Comparison of ENCODE assay signal across 8 cellular contexts in the genomic region with DNA sequence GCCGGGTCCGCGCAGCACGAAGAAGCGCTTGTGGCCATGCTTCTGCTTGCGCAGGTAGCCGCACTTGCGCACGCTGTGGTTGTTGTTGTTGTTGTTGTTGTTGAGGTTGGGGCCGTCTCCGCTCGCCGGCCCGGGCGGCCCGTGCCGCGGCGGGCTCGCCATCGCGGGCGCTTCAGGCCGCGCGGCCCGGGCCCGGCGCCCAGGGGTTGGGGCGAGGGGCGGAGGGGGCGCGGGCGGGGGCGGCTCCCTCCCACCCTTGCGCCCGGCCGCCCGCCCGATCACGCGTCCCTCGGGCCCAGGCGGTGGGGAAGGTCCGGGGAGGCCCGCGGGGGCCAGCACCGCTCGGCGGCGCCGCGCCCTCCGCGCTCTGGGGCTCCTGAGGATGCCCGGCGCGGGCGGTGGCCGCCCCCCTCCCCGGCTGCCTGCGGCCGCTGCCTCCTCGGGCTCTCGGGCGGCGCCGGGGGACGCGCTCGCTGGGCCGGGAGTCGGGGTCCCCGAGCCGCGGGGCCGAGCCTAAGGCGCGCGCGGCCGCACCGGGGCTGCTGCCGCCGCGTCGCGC. TPM values are rescaled to one million over a fixed set of nuclear protein-coding genes. Genes with fewer than 3 reads are reported as not detected.
A peak's percentile ranks its signal among the peaks of the same experiment; 100 is the strongest.
DNase-seq lines count a peak whose midpoint lies in the region; ATAC-seq and TF ChIP-seq lines count a peak whose summit lies in the region.

No MANE protein-coding gene starts in this region.

- peaks cover 0 to 69% (median 6%) of the 10 kb centered on the region in 3 donors for H3K4me1 ChIP-seq in gastroesophageal sphincter
- H3K4me1 ChIP-seq in skeletal muscle satellite cell (ENCODE audit: control insufficient read depth, insufficient read depth, low read length): peaks cover 47% of the 10 kb centered on the region

- H3K4me3 ChIP-seq in gastroesophageal sphincter (peak overlapping the region; percentile 82 to 92), skeletal muscle satellite cell (ENCODE audit: low read length) (peak overlapping the region; percentile 87)

- peak overlapping the region; percentile 97 for H3K27ac ChIP-seq in VCaP
- peak overlapping the region; percentile 95 to 99 (median 97) for H3K27ac ChIP-seq in gastroesophageal sphincter

- no peak for DNase-seq in activated CD4-positive, CD25-positive, alpha-beta regulatory T cell treated with anti-CD3 and anti-CD28 coated beads, Interleukin-2, amount 50 U/mL, for 72 hours
- no peak for DNase-seq in ureter (ENCODE audit: low spot score)
- DNase-seq in kidney glomerular epithelial cell (lab: John Stamatoyannopoulos, UW): no peak

- peaks cover 0 to 35% of the 10 kb centered on the region in 2 donors for H3K36me3 ChIP-seq in gastroesophageal sphincter
- peaks cover 41% of the 10 kb centered on the region for H3K36me3 ChIP-seq in skeletal muscle satellite cell (ENCODE audit: insufficient read depth, low read length)

- TF ChIP-seq POLR2A in gastroesophageal sphincter (IDR thresholded peaks at IDR 0.05): no peak

- peak; percentile 14 to 15 for ATAC-seq in activated CD4-positive, CD25-positive, alpha-beta regulatory T cell treated with anti-CD3 and anti-CD28 coated beads, Interleukin-2, amount 50 U/mL, for 24 hours
- ATAC-seq in HG02678 (IDR thresholded peaks at IDR 0.05; ENCODE audit: unreplicated experiment): peak; percentile 21
- peak; percentile 23 for ATAC-seq in gastroesophageal sphincter

- peak overlapping the region; percentile 98 for H3K4me2 ChIP-seq in skeletal muscle satellite cell (ENCODE audit: low read length)

- no peak for TF ChIP-seq EP300 in gastroesophageal sphincter (IDR thresholded peaks at IDR 0.05)

- peak overlapping the region; percentile 92 for H3K9ac ChIP-seq in skeletal muscle satellite cell (ENCODE audit: low read depth, low read length)

- H3K9me3 ChIP-seq in gastroesophageal sphincter: no peaks in the 10 kb centered on the region
- no peaks in the 10 kb centered on the region for H3K9me3 ChIP-seq in skeletal muscle satellite cell (replicated peaks; ENCODE audit: low read length)

- TF ChIP-seq CTCF in VCaP (conservative IDR thresholded peaks at IDR 0.05) (no peak), gastroesophageal sphincter (IDR thresholded peaks at IDR 0.05) (no peak)

- H3K27me3 ChIP-seq in gastroesophageal sphincter (no peaks in the 10 kb centered on the region), skeletal muscle satellite cell (ENCODE audit: control insufficient read depth, insufficient read depth, low read length) (no peaks in the 10 kb centered on the region)

- no CpG with 5 or more reads among the region's 88 CpGs for WGBS in gastroesophageal sphincter (ENCODE audit: low coverage in 1 of 2), 2 donors

RNA-seq across cellular contexts. Expression of gene IRS2, which starts 0.4 kb away (rescaled TPM):
- total RNA-seq in gastroesophageal sphincter (10 to 100 TPM; 29.8 to 69.3 (median 49.4) TPM), ureter (6.0 TPM)
- total RNA-seq in skeletal muscle satellite cell (2012; rRNA removed): 2.0 and 2.4 TPM in 2 replicates
